In the genomic region with DNA sequence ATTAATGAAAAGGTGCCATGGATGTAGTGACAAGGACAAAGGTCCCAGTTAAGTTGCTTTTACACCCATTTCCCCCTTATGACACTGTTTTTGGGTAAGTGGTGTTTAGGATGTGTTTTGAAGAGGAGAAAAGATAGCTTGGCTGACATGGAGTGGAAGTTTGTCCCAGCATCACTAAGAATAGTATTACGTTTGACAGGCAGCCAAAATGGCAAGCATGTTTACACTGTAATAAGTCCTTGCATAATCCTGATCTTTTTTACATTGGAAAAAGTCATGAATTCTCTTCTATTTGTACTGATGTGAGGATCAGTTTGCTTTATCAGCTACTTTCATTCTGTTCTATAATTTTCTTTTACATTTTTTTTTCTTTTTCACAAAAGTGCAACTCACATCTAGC, we compare ENCODE assay signal across 17 cellular contexts.
DNase-seq lines count a peak whose midpoint lies in the region; ATAC-seq and TF ChIP-seq lines count a peak whose summit lies in the region.
"Had no signal": no experiment of that assay in that cellular context is flagged by ENCODE, and none has a peak within 500 bp of the region (broad histone marks: within the 10 kb centered on the region; RNA-seq: fewer than 3 reads in every experiment).

No MANE protein-coding gene starts in this region.

- no peaks in the 10 kb centered on the region for H3K79me2 ChIP-seq in trophoblast cell (ENCODE audit: control insufficient read depth, insufficient read depth, low read length, poor library complexity)

- peak overlapping the region; percentile 79 for H3K27ac ChIP-seq in trophoblast cell (ENCODE audit: low read depth, low read length)
- H3K27ac ChIP-seq: gastrocnemius medialis, neural progenitor cell had no signal

- no peak overlapping the region for H3K4ac ChIP-seq in trophoblast cell (ENCODE audit: low read depth, low read length)

- H3K4me3 ChIP-seq in AG09309 (ENCODE audit: control insufficient read depth, low read depth, low read length) (no peak overlapping the region), trophoblast cell (ENCODE audit: low read depth, low read length) (no peak overlapping the region)
- H3K4me3 ChIP-seq: gastrocnemius medialis, neural progenitor cell had no signal

- no peak for TF ChIP-seq CTCF in AG09309 (IDR thresholded peaks at IDR 0.05; ENCODE audit: control insufficient read depth, insufficient read depth, low read depth, low read length, missing control alignments)

- ATAC-seq in Right ventricle myocardium superior (ENCODE audit: poor library complexity) (peak; percentile 85), HG02678 (IDR thresholded peaks at IDR 0.05; ENCODE audit: unreplicated experiment) (no peak), HG02798 (IDR thresholded peaks at IDR 0.05; ENCODE audit: poor library complexity, unreplicated experiment) (no peak)
- ATAC-seq: gastrocnemius medialis; stimulated activated naive B cell treated with anti-CD40 and anti-IgM and Interleukin-4, amounts not matched to agents 10 μg/mL and 1 μg/mL and 100 μg/mL, for 72 hours had no signal

- no peak overlapping the region for H3K23ac ChIP-seq in trophoblast cell (ENCODE audit: low read length)

- intact Hi-C loops in Right ventricle myocardium superior (cut with DNase I) = loop anchor here (10.0 kb wide), 1 partner anchor 131 kb away; no protein-coding TSS in a partner anchor

- H4K8ac ChIP-seq in trophoblast cell (ENCODE audit: low read depth, low read length) = no peak overlapping the region

- no peaks in the 10 kb centered on the region for H3K9me3 ChIP-seq in trophoblast cell (ENCODE audit: insufficient read depth, low read depth, low read length)
- H3K9me3 ChIP-seq: Caco-2, gastrocnemius medialis had no signal

- H3K27me3 ChIP-seq in trophoblast cell (ENCODE audit: insufficient read depth, low read length) = no peaks in the 10 kb centered on the region
- H3K27me3 ChIP-seq: gastrocnemius medialis, neural progenitor cell had no signal

- no peak overlapping the region for H2BK5ac ChIP-seq in trophoblast cell (ENCODE audit: low read depth, low read length, poor library complexity)

- peak overlapping the region; percentile 58 for H2BK12ac ChIP-seq in trophoblast cell (ENCODE audit: low read length)

- no peak overlapping the region for H2AK5ac ChIP-seq in trophoblast cell (ENCODE audit: low read length)

- H3K36me3 ChIP-seq in trophoblast cell (ENCODE audit: control insufficient read depth in 1 of 2, insufficient read depth in 2 of 2, low read length in 2 of 2) = no peaks in the 10 kb centered on the region
- H3K36me3 ChIP-seq: gastrocnemius medialis, neural progenitor cell had no signal

- H3K79me1 ChIP-seq in trophoblast cell (ENCODE audit: low read length) = peaks cover 4% of the 10 kb centered on the region

- no peak overlapping the region for H4K12ac ChIP-seq in trophoblast cell (ENCODE audit: low read depth, low read length)

- DNase-seq in AG09309 (ENCODE audit: low read depth) = peak; percentile 42
- peak; percentile 59 for DNase-seq in amniotic epithelial cell (ENCODE audit: low read depth)
- no peak for DNase-seq in Right ventricle myocardium superior
- DNase-seq in trophoblast cell = no peak
- DNase-seq in MV-4-11 (lab: John Stamatoyannopoulos, UW) = no peak
- no peak for DNase-seq in activated CD4-positive, alpha-beta T cell treated with anti-CD3 and anti-CD28 coated beads, Interleukin-2, amount 50 U/mL, for 1 hour
- DNase-seq: activated CD4-positive, alpha-beta T cell treated with anti-CD3 and anti-CD28 coated beads for 1 hour; Caco-2; gastrocnemius medialis; GDM1; NCI-H1436 treated with DMSO at 0.1 percent for 48 hours; NCI-H345; small intestine; stimulated activated naive B cell treated with anti-CD40 and anti-IgM and Interleukin-4, amounts not matched to agents 10 μg/mL and 1 μg/mL and 100 μg/mL, for 72 hours had no signal

- no peak overlapping the region for H2AFZ ChIP-seq in trophoblast cell (ENCODE audit: insufficient read depth, low read length, poor library complexity)
- H2AFZ ChIP-seq: neural progenitor cell had no signal

- no CpG with 5 or more reads among the region's 1 CpG for WGBS in trophoblast cell (ENCODE audit: extremely low coverage, insufficient coverage, insufficient read length)

- no peak overlapping the region for H3K9ac ChIP-seq in trophoblast cell (ENCODE audit: low read length)
- H3K9ac ChIP-seq: neural progenitor cell had no signal

- H4K91ac ChIP-seq in trophoblast cell (ENCODE audit: low read depth, low read length) = no peak overlapping the region

- H3K18ac ChIP-seq in trophoblast cell (ENCODE audit: low read length) = no peak overlapping the region

- H3K14ac ChIP-seq in trophoblast cell (ENCODE audit: low read length) = no peak overlapping the region

- peaks cover 0 to 2% of the 10 kb centered on the region in 2 experiments for H3K4me1 ChIP-seq in trophoblast cell (ENCODE audit: control insufficient read depth in 1 of 2, insufficient read depth in 2 of 2, low read length in 2 of 2)
- H3K4me1 ChIP-seq: Caco-2, gastrocnemius medialis had no signal

- no peak overlapping the region for H3K4me2 ChIP-seq in trophoblast cell (ENCODE audit: low read length)
- H3K4me2 ChIP-seq: neural progenitor cell had no signal

- H2BK120ac ChIP-seq in trophoblast cell (ENCODE audit: insufficient read depth, low read length, poor library complexity) = peak overlapping the region; percentile 66

Comparison
In these comparisons a context has a peak if more than half of its experiments do, and no peak if none do; other contexts are left out.
1. DNase-seq: peak in AG09309 (single experiment) and amniotic epithelial cell (single experiment); none in Right ventricle myocardium superior (single experiment), trophoblast cell (0 of 2), MV-4-11 (single experiment) and activated CD4-positive, alpha-beta T cell treated with anti-CD3 and anti-CD28 coated beads, Interleukin-2, amount 50 U/mL, for 1 hour (single experiment).